Comparison of ENCODE assay signal across 20 cellular contexts in genomic region chr17:49491370-49491769, GRCh38. TPM values are rescaled to one million over a fixed set of nuclear protein-coding genes. Genes with fewer than 3 reads are reported as not detected.
DNase-seq lines count a peak whose midpoint lies in the region; ATAC-seq and TF ChIP-seq lines count a peak whose summit lies in the region.
"Had no signal": no experiment of that assay in that cellular context is flagged by ENCODE, and none has a peak within 500 bp of the region (broad histone marks: within the 10 kb centered on the region; RNA-seq: fewer than 3 reads in every experiment).

No MANE protein-coding gene starts in this region.

- no peak overlapping the region for H3K27ac ChIP-seq in HEK293 (ENCODE audit: extremely low read depth, low read depth, low read length)
- no peak overlapping the region for H3K27ac ChIP-seq in caudate nucleus (ENCODE audit: low read depth, low read length)
- H3K27ac ChIP-seq: 22Rv1; A549; BLaER1 treated with 17β-estradiol and CSF1 and Interleukin-3, amounts not matched to agents 10 nM and 100 nM; C4-2B had no signal

- no peak overlapping the region for H3K27ac Mint-ChIP-seq in neural crest cell (ENCODE audit: unreplicated experiment)
- H3K27ac Mint-ChIP-seq: B cell; CD4-positive, alpha-beta T cell; CD8-positive, alpha-beta T cell had no signal

- CTCF ChIA-PET in HEK293 (lab: Yijun Ruan, JAX): interaction anchor here (0.6 to 1.6 kb wide), 7 partner anchors 8 to 353 kb away, joined by 3 to 6 read pairs (median 3); no protein-coding TSS in a partner anchor

- no peaks in the 10 kb centered on the region for H3K36me3 Mint-ChIP-seq in neural crest cell (ENCODE audit: low read depth)
- H3K36me3 Mint-ChIP-seq: CD8-positive, alpha-beta T cell had no signal

- H3K9me3 Mint-ChIP-seq in neural crest cell: no peaks in the 10 kb centered on the region
- H3K9me3 Mint-ChIP-seq: CD4-positive, alpha-beta T cell; CD8-positive, alpha-beta T cell had no signal

- TF ChIP-seq CTCF in HEK293 (tag by site-specific recombination; IDR thresholded peaks at IDR 0.05): no peak
- TF ChIP-seq CTCF in neural crest cell (conservative IDR thresholded peaks at IDR 0.05): no peak
- TF ChIP-seq CTCF in foreskin fibroblast (IDR thresholded peaks at IDR 0.05; ENCODE audit: low read depth, low read length): no peak

- H3K4me3 Mint-ChIP-seq in neural crest cell: peak overlapping the region; percentile 25
- H3K4me3 Mint-ChIP-seq: B cell; CD4-positive, alpha-beta T cell; CD8-positive, alpha-beta T cell had no signal

- H3K9me3 ChIP-seq in HEK293 (ENCODE audit: control insufficient read depth, insufficient read depth, low read depth, low read length): no peaks in the 10 kb centered on the region
- H3K9me3 ChIP-seq: A549; BLaER1 treated with 17β-estradiol and CSF1 and Interleukin-3, amounts not matched to agents 10 nM and 100 nM; Caco-2 had no signal

- peaks cover 53% of the 10 kb centered on the region for H3K27me3 Mint-ChIP-seq in neural crest cell (ENCODE audit: low read depth)

- DNase-seq in SW480 (ENCODE audit: low spot score) (peak; percentile 46), myocyte (ENCODE audit: low read depth) (peak; percentile 43), neural crest cell (ENCODE audit: low read depth, low spot score) (no peak), foreskin fibroblast (no peak), caudate nucleus (lab: John Stamatoyannopoulos, UW) (no peak)
- no peak for DNase-seq in stimulated activated CD4-positive, alpha-beta T cell treated with anti-CD3 and anti-CD28 coated beads, Interleukin-15, amount 100 ng/mL, for 24 hours
- DNase-seq: AML-193; Caco-2; Calu3; CD4-positive, alpha-beta T cell; CD8-positive, alpha-beta T cell; DMS79 treated with DMSO at 0.1 percent for 48 hours; GF-D8 had no signal

- POLR2A ChIA-PET in HEK293 (lab: Yijun Ruan, JAX): no interaction called here

- ATAC-seq in HG02938 (IDR thresholded peaks at IDR 0.05; ENCODE audit: unreplicated experiment): no peak
- ATAC-seq: A549; CD8-positive, alpha-beta T cell had no signal

- no peaks in the 10 kb centered on the region for H3K36me3 ChIP-seq in HEK293 (ENCODE audit: control insufficient read depth in 2 of 2, insufficient read depth in 1 of 2, low read length in 2 of 2)
- H3K36me3 ChIP-seq: BLaER1 treated with 17β-estradiol and CSF1 and Interleukin-3, amounts not matched to agents 10 nM and 100 nM had no signal

- no peak overlapping the region for H3K4me3 ChIP-seq in HEK293 (ENCODE audit: low read depth, low read length)
- H3K4me3 ChIP-seq in foreskin fibroblast (ENCODE audit: low read depth in 1 of 2, low read length in 2 of 2): no peak overlapping the region
- H3K4me3 ChIP-seq: A549; BLaER1 treated with 17β-estradiol and CSF1 and Interleukin-3, amounts not matched to agents 10 nM and 100 nM had no signal

- peaks cover 57% of the 10 kb centered on the region for H3K4me1 Mint-ChIP-seq in neural crest cell

- H3K4me1 ChIP-seq in HEK293 (ENCODE audit: control insufficient read depth, insufficient read depth, low read length): peaks cover 6% of the 10 kb centered on the region

TF ChIP-seq in HEK293, 187 proteins besides CTCF, POLR2A, EP300 and RAD21:
- TF ChIP-seq, protein P1, sequence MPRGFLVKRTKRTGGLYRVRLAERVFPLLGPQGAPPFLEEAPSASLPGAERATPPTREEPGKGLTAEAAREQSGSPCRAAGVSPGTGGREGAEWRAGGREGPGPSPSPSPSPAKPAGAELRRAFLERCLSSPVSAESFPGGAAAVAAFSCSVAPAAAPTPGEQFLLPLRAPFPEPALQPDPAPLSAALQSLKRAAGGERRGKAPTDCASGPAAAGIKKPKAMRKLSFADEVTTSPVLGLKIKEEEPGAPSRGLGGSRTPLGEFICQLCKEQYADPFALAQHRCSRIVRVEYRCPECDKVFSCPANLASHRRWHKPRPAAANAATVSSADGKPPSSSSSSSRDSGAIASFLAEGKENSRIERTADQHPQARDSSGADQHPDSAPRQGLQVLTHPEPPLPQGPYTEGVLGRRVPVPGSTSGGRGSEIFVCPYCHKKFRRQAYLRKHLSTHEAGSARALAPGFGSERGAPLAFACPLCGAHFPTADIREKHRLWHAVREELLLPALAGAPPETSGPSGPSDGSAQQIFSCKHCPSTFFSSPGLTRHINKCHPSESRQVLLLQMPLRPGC (tag by site-specific recombination; IDR thresholded peaks at IDR 0.05): no peak
- TF ChIP-seq ZNF16 (tag by site-specific recombination; IDR thresholded peaks at IDR 0.05; ENCODE audit: low read depth) (no peak), ZIC2 (tag by site-specific recombination; IDR thresholded peaks at IDR 0.05) (peak; percentile 62)

RNA-seq across cellular contexts. Expression of gene NGFR, which starts 3.7 kb away (rescaled TPM):
- 44.7 and 113 TPM in 2 replicates for total RNA-seq in myocyte
- 53.7 TPM for polyA plus RNA-seq in myocyte (2012)
- total RNA-seq in neural crest cell: 322 and 334 TPM in 2 replicates

Comparison
In these comparisons a context has a peak if more than half of its experiments do, and no peak if none do; other contexts are left out.
1. DNase-seq: peak in SW480 (single experiment) and myocyte (single experiment); none in neural crest cell (single experiment), foreskin fibroblast (0 of 2), stimulated activated CD4-positive, alpha-beta T cell treated with anti-CD3 and anti-CD28 coated beads, Interleukin-15, amount 100 ng/mL, for 24 hours (single experiment) and caudate nucleus (0 of 61).